ENCODE assay signal across 18 cellular contexts in genomic region chr5:14699807-14700400, GRCh38. TPM values are rescaled to one million over a fixed set of nuclear protein-coding genes. Genes with fewer than 3 reads are reported as not detected.
DNase-seq lines count a peak whose midpoint lies in the region; ATAC-seq lines count a peak whose summit lies in the region.
"Had no signal": no experiment of that assay in that cellular context is flagged by ENCODE, and none has a peak within 500 bp of the region (broad histone marks: within the 10 kb centered on the region; RNA-seq: fewer than 3 reads in every experiment).

No MANE protein-coding gene starts in this region.

- H3K27ac ChIP-seq in naive thymus-derived CD4-positive, alpha-beta T cell (ENCODE audit: low read depth, low read length), result no peak overlapping the region
- H3K27ac ChIP-seq: gastrocnemius medialis, pancreas, sigmoid colon had no signal

- CTCF ChIA-PET in naive thymus-derived CD4-positive, alpha-beta T cell (lab: Charles Lee), result interaction anchor here (0.7 kb wide), 1 partner anchor 14 kb away, joined by 3 read pairs; no protein-coding TSS in a partner anchor

- H3K9me3 Mint-ChIP-seq in activated T-cell treated with anti-CD3 and anti-CD28 coated beads, Interleukin-2, amount 50 U/mL, for 72 hours, result no peaks in the 10 kb centered on the region
- peaks cover 0 to 5% of the 10 kb centered on the region in 2 donors for H3K9me3 Mint-ChIP-seq in activated naive CD4-positive, alpha-beta T cell treated with anti-CD3 and anti-CD28 coated beads, Interleukin-2, amount 50 U/mL, for 72 hours
- peaks cover 0 to 4% (median 0%) of the 10 kb centered on the region in 11 donors for H3K9me3 Mint-ChIP-seq in naive thymus-derived CD4-positive, alpha-beta T cell
- H3K9me3 Mint-ChIP-seq: nephron had no signal

- POLR2A ChIA-PET in naive thymus-derived CD4-positive, alpha-beta T cell (lab: Charles Lee), result no interaction called here

- intact Hi-C loops in naive thymus-derived CD4-positive, alpha-beta T cell (cut with micrococcal nuclease), result no loop called here

- peaks cover 14 to 41% of the 10 kb centered on the region in 2 donors for H3K36me3 Mint-ChIP-seq in activated T-cell treated with anti-CD3 and anti-CD28 coated beads, Interleukin-2, amount 50 U/mL, for 72 hours (ENCODE audit: insufficient read depth in 2 of 2)
- peaks cover 51 to 70% of the 10 kb centered on the region in 2 donors for H3K36me3 Mint-ChIP-seq in activated naive CD4-positive, alpha-beta T cell treated with anti-CD3 and anti-CD28 coated beads, Interleukin-2, amount 50 U/mL, for 72 hours
- H3K36me3 Mint-ChIP-seq in naive thymus-derived CD4-positive, alpha-beta T cell, result peaks cover 5 to 59% (median 40%) of the 10 kb centered on the region in 5 donors

- DNase-seq in activated T-cell treated with anti-CD3 and anti-CD28 coated beads, Interleukin-2, amount 50 U/mL, for 72 hours, result no peak
- DNase-seq in activated T-cell treated with anti-CD3 and anti-CD28 coated beads, Interleukin-2, amount 50 U/mL, for 48 hours, result no peak
- DNase-seq in GF-D8 (lab: John Stamatoyannopoulos, UW), result peak; percentile 66
- DNase-seq in activated naive CD4-positive, alpha-beta T cell treated with anti-CD3 and anti-CD28 coated beads, Interleukin-2, amount 50 U/mL, for 72 hours (ENCODE audit: low spot score in 2 of 2), result no peak
- no peak for DNase-seq in naive thymus-derived CD4-positive, alpha-beta T cell
- no peak for DNase-seq in activated CD4-positive, CD25-positive, alpha-beta regulatory T cell treated with anti-CD3 and anti-CD28 coated beads, Interleukin-2, amount 50 U/mL, for 72 hours
- DNase-seq: activated T-cell treated with anti-CD3 and anti-CD28 coated beads, Interleukin-2, amount 50 U/mL, for 1 hour; C1 segment of cervical spinal cord; DMS153; gastrocnemius medialis; mammary epithelial cell; NCI-H526 treated with DMSO at 0.1 percent for 48 hours; pancreas; sigmoid colon had no signal

- H3K27me3 ChIP-seq in naive thymus-derived CD4-positive, alpha-beta T cell (ENCODE audit: control insufficient read depth in 2 of 2, insufficient read depth in 2 of 2, low read length in 2 of 2), result no peaks in the 10 kb centered on the region
- H3K27me3 ChIP-seq: gastrocnemius medialis, pancreas, sigmoid colon had no signal

- H3K9me3 ChIP-seq in naive thymus-derived CD4-positive, alpha-beta T cell (ENCODE audit: control insufficient read depth in 2 of 3, low read length in 3 of 3), result no peaks in the 10 kb centered on the region
- H3K9me3 ChIP-seq: gastrocnemius medialis, pancreas, sigmoid colon had no signal

- H3K4me1 ChIP-seq in naive thymus-derived CD4-positive, alpha-beta T cell (ENCODE audit: control insufficient read depth in 2 of 2, insufficient read depth in 2 of 2, low read length in 2 of 2), result peaks cover 5 to 41% of the 10 kb centered on the region in 2 donors
- H3K4me1 ChIP-seq: pancreas had no signal

- H3K4me1 Mint-ChIP-seq in activated T-cell treated with anti-CD3 and anti-CD28 coated beads, Interleukin-2, amount 50 U/mL, for 72 hours (ENCODE audit: low read depth), result peaks cover 73% of the 10 kb centered on the region
- peaks cover 38 to 81% (median 64%) of the 10 kb centered on the region in 7 donors for H3K4me1 Mint-ChIP-seq in naive thymus-derived CD4-positive, alpha-beta T cell
- H3K4me1 Mint-ChIP-seq: nephron had no signal

- peak overlapping the region; percentile 1 for H3K27ac Mint-ChIP-seq in activated T-cell treated with anti-CD3 and anti-CD28 coated beads, Interleukin-2, amount 50 U/mL, for 72 hours
- H3K27ac Mint-ChIP-seq in activated naive CD4-positive, alpha-beta T cell treated with anti-CD3 and anti-CD28 coated beads, Interleukin-2, amount 50 U/mL, for 72 hours, result peak overlapping the region; percentile 1 to 9
- H3K27ac Mint-ChIP-seq in naive thymus-derived CD4-positive, alpha-beta T cell, result peak overlapping the region in 8 of 9 donors; percentile 17 to 85 (median 57)
- H3K27ac Mint-ChIP-seq: nephron had no signal

- no peaks in the 10 kb centered on the region for H3K27me3 Mint-ChIP-seq in activated T-cell treated with anti-CD3 and anti-CD28 coated beads, Interleukin-2, amount 50 U/mL, for 72 hours (ENCODE audit: low read depth)
- H3K27me3 Mint-ChIP-seq in naive thymus-derived CD4-positive, alpha-beta T cell, result no peaks in the 10 kb centered on the region

- H3K4me3 Mint-ChIP-seq in activated T-cell treated with anti-CD3 and anti-CD28 coated beads, Interleukin-2, amount 50 U/mL, for 72 hours, result no peak overlapping the region
- H3K4me3 Mint-ChIP-seq in naive thymus-derived CD4-positive, alpha-beta T cell, result peak overlapping the region in 2 of 10 donors; percentile 4 to 33
- H3K4me3 Mint-ChIP-seq: nephron had no signal

- no peak for ATAC-seq in activated T-cell treated with anti-CD3 and anti-CD28 coated beads, Interleukin-2, amount 50 U/mL, for 72 hours (replicated peaks in 1 of 2)
- no peak for ATAC-seq in activated naive CD4-positive, alpha-beta T cell treated with anti-CD3 and anti-CD28 coated beads, Interleukin-2, amount 50 U/mL, for 72 hours
- ATAC-seq in naive thymus-derived CD4-positive, alpha-beta T cell, result no peak
- ATAC-seq in HG03432 (IDR thresholded peaks at IDR 0.05; ENCODE audit: unreplicated experiment), result no peak
- no peak for ATAC-seq in HG03378 (IDR thresholded peaks at IDR 0.05; ENCODE audit: unreplicated experiment)
- ATAC-seq: HepG2, pancreas had no signal

- H3K4me3 ChIP-seq in naive thymus-derived CD4-positive, alpha-beta T cell (ENCODE audit: low read length), result no peak overlapping the region
- H3K4me3 ChIP-seq: gastrocnemius medialis, pancreas, sigmoid colon had no signal

- H3K36me3 ChIP-seq in naive thymus-derived CD4-positive, alpha-beta T cell (ENCODE audit: control insufficient read depth in 2 of 3, insufficient read depth in 3 of 3, low read length in 3 of 3), result peaks cover 7 to 14% (median 13%) of the 10 kb centered on the region in 3 experiments
- H3K36me3 ChIP-seq: pancreas had no signal

RNA-seq across cellular contexts. Expression of gene OTULIN, which starts 35.4 kb away (rescaled TPM):
- total RNA-seq in activated T-cell treated with anti-CD3 and anti-CD28 coated beads, Interleukin-2, amount 50 U/mL, for 72 hours, result 10 to 100 TPM; 72.9 to 77.9 TPM
- 10 to 100 TPM; 59.4 to 60.2 TPM for total RNA-seq in activated naive CD4-positive, alpha-beta T cell treated with anti-CD3 and anti-CD28 coated beads, Interleukin-2, amount 50 U/mL, for 72 hours
- total RNA-seq in naive thymus-derived CD4-positive, alpha-beta T cell, result 10 to 100 TPM; 48.3 to 66.9 (median 58.2) TPM
- 10 to 100 TPM; 12.1 to 13.6 TPM for polyA plus RNA-seq in naive thymus-derived CD4-positive, alpha-beta T cell

Comparison
In these comparisons a context has a peak if more than half of its experiments do, and no peak if none do; other contexts are left out.
1. H3K27ac Mint-ChIP-seq: peak in every context shown above with its lines; median percentile 57 in naive thymus-derived CD4-positive, alpha-beta T cell; 5 in activated naive CD4-positive, alpha-beta T cell treated with anti-CD3 and anti-CD28 coated beads, Interleukin-2, amount 50 U/mL, for 72 hours; 1 in activated T-cell treated with anti-CD3 and anti-CD28 coated beads, Interleukin-2, amount 50 U/mL, for 72 hours.